Comparison of ENCODE assay signal across 1 cellular context in genomic region chrX:29555465-29556091, GRCh38.
A peak's percentile ranks its signal among the peaks of the same experiment; 100 is the strongest.
TF ChIP-seq lines count a peak whose summit lies in the region.

No MANE protein-coding gene starts in this region.

TF ChIP-seq in GM12878, 131 proteins besides CTCF, POLR2A, EP300 and RAD21 (continued from another document):
- peak; percentile 47; the same call in 1 of the 2 replicates for TF ChIP-seq ZNF592 (IDR thresholded peaks at IDR 0.05)
- no peak for TF ChIP-seq HCFC1 (IDR thresholded peaks at IDR 0.05; ENCODE audit: low read length)
- peak; percentile 98 for TF ChIP-seq SKIL (IDR thresholded peaks at IDR 0.05; ENCODE audit: low read depth, poor library complexity, severe bottlenecking)
